In the genomic region with DNA sequence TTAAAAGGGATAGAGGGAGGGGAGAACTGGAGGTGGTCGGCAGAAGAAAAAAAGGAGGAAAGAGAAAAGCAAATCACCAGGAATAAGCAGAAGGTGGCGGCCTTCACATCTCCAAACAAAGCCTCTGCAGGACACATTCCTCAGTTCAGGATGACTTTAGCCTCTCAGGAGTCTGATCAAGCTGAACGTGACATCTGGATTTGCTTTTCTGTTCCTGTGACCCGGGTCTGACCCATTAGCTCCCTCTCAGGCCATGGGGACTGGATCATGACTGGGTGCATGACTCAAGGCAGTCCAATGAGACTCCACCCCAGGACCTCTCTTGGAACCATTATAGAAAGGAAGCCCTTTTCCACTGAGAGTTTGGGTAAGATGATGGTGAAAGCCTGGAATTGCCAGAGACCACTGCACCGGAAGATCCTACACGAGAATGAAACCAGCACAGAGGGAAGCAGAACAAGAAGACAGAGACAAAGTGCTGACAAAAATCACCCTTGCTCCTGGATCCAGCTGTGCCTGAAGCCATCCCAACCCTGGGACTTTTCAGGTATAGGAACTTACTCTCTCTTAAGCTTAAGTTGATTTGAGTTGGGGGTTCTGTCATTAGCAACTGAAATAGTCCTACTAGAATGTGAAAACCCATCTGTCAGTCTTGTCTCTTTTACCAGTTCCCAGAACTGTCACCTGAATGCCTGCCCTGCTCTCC, we compare ENCODE assay signal across 15 cellular contexts.
"Had no signal": no experiment of that assay in that cellular context is flagged by ENCODE, and none has a peak within 500 bp of the region (broad histone marks: within the 10 kb centered on the region; RNA-seq: fewer than 3 reads in every experiment).

No MANE protein-coding gene starts in this region.

- H3K27ac ChIP-seq: body of pancreas, heart left ventricle, left lung, neural progenitor cell, pancreas, testis had no signal

- H3K9me3 ChIP-seq: body of pancreas, heart left ventricle, left lung, pancreas, testis had no signal

- DNase-seq: activated B cell treated with CpG ODN at 0.5 μM for 24 hours; activated CD4-positive, alpha-beta T cell treated with anti-CD3 and anti-CD28 coated beads, Interleukin-2, amount 10 ng/mL, durations not matched to agents 24 days and 14 days; activated CD8-positive, alpha-beta memory T cell treated with anti-CD3 and anti-CD28 coated beads for 24 hours; activated naive CD4-positive, alpha-beta T cell treated with anti-CD3 and anti-CD28 coated beads for 36 hours; body of pancreas; effector memory CD8-positive, alpha-beta T cell; foreskin melanocyte; heart left ventricle; left lung; pancreas; stimulated activated CD4-positive, alpha-beta T cell treated with anti-CD3 and anti-CD28 coated beads, Interleukin-15, amount 100 ng/mL, for 24 hours; stimulated activated CD4-positive, alpha-beta T cell treated with anti-CD3 and anti-CD28 coated beads, Interleukin-4, amount 100 ng/mL, for 24 hours; testis had no signal

- ATAC-seq: activated T-helper 17 cell treated with anti-CD3 and anti-CD28 coated beads, Interleukin-2, amount 50 U/mL, for 72 hours; body of pancreas; effector memory CD8-positive, alpha-beta T cell; left lung; pancreas had no signal

- H3K27me3 ChIP-seq: body of pancreas, heart left ventricle, left lung, neural progenitor cell, pancreas, testis had no signal

- H2AFZ ChIP-seq: neural progenitor cell had no signal

- FAIRE-seq: pancreas had no signal

- H3K4me3 ChIP-seq: body of pancreas, heart left ventricle, left lung, neural progenitor cell, pancreas, testis had no signal

- H3K36me3 ChIP-seq: neural progenitor cell, pancreas had no signal

- H3K9ac ChIP-seq: neural progenitor cell had no signal

- H3K4me1 ChIP-seq: body of pancreas, heart left ventricle, left lung, pancreas, testis had no signal
